Comparison of ENCODE assay signal across 28 cellular contexts in the genomic region with DNA sequence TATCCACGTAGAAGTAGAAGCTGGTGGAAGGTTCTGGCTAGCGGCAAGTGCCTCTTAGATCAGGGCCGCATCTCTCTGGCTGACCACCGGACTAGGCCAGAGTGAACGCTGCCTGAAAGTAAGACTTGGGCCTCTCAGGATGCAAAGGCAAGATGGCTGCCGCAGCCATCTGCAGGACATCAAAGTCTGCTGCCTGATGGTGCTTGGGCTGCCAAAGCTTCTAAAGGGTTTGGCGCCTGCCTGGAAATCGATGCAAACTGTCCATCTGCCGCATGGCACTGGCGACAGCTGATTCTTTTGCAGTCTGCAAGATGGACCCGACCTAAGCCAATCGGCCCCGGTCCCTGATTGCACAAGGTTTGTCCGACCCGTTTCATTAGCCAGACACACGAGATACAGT.
"Had no signal": no experiment of that assay in that cellular context is flagged by ENCODE, and none has a peak within 500 bp of the region (broad histone marks: within the 10 kb centered on the region; RNA-seq: fewer than 3 reads in every experiment).

No MANE protein-coding gene starts in this region.

- ATAC-seq: foreskin keratinocyte; gastroesophageal sphincter; mucosa of descending colon; natural killer cell treated with Interleukin-12 subunit alpha and Interleukin-12 subunit beta and Interleukin-15 and Interleukin-18, amount 100 ng/mL, for 72 hours; right lobe of liver; stimulated activated naive CD8-positive, alpha-beta T cell treated with anti-CD3 and anti-CD28 coated beads, Interleukin-15, amount 100 ng/mL, for 72 hours had no signal

- H3K9me3 ChIP-seq: colonic mucosa, esophagus muscularis mucosa, gastroesophageal sphincter, heart right ventricle, mucosa of descending colon, right lobe of liver, suprapubic skin, thyroid gland, vagina had no signal

- H3K9me3 Mint-ChIP-seq: dendritic cell treated with granulocyte-macrophage colony-stimulating factor and Interleukin-4, amounts not matched to agents 40 ng/mL and 50 ng/mL, for 4 days; mesothelial cell of epicardium; naive B cell; natural killer cell treated with Interleukin-12 subunit alpha and Interleukin-12 subunit beta and Interleukin-15 and Interleukin-18, amount 100 ng/mL, for 72 hours; neural crest cell; stimulated activated naive CD8-positive, alpha-beta T cell treated with anti-CD3 and anti-CD28 coated beads, Interleukin-15, amount 100 ng/mL, for 72 hours had no signal

- H3K4me1 Mint-ChIP-seq: stimulated activated naive CD8-positive, alpha-beta T cell treated with anti-CD3 and anti-CD28 coated beads, Interleukin-15, amount 100 ng/mL, for 72 hours had no signal

- H3K4me3 Mint-ChIP-seq: dendritic cell treated with granulocyte-macrophage colony-stimulating factor and Interleukin-4, amounts not matched to agents 40 ng/mL and 50 ng/mL, for 4 days; mesothelial cell of epicardium; natural killer cell treated with Interleukin-12 subunit alpha and Interleukin-12 subunit beta and Interleukin-15 and Interleukin-18, amount 100 ng/mL, for 72 hours; stimulated activated naive CD8-positive, alpha-beta T cell treated with anti-CD3 and anti-CD28 coated beads, Interleukin-15, amount 100 ng/mL, for 72 hours had no signal

- H3K36me3 Mint-ChIP-seq: mesothelial cell of epicardium; naive B cell; natural killer cell treated with Interleukin-12 subunit alpha and Interleukin-12 subunit beta and Interleukin-15 and Interleukin-18, amount 100 ng/mL, for 72 hours had no signal

- H3K27me3 Mint-ChIP-seq: dendritic cell treated with granulocyte-macrophage colony-stimulating factor and Interleukin-4, amounts not matched to agents 40 ng/mL and 50 ng/mL, for 4 days; progenitor cell of endocrine pancreas had no signal

- DNase-seq: colonic mucosa; effector memory CD4-positive, alpha-beta T cell; foreskin keratinocyte; hippocampal formation; left ventricle myocardium superior; mesenchymal stem cell; mucosa of descending colon; naive B cell; right lobe of liver; small intestine; stimulated activated CD4-positive, alpha-beta T cell treated with anti-CD3 and anti-CD28 coated beads, Interleukin-15, amount 100 ng/mL, for 24 hours; stimulated activated CD4-positive, alpha-beta T cell treated with anti-CD3 and anti-CD28 coated beads, Interleukin-2, amount 100 ng/mL, for 48 hours; stimulated activated naive CD4-positive, alpha-beta T cell; stimulated activated naive CD8-positive, alpha-beta T cell treated with anti-CD3 and anti-CD28 coated beads, Interleukin-15, amount 100 ng/mL, for 72 hours; thyroid gland; trophoblast cell had no signal

- H3K27me3 ChIP-seq: colonic mucosa, esophagus muscularis mucosa, foreskin keratinocyte, gastroesophageal sphincter, right lobe of liver, suprapubic skin, thyroid gland, vagina had no signal

- H3K27ac ChIP-seq: colonic mucosa, esophagus muscularis mucosa, foreskin keratinocyte, gastroesophageal sphincter, heart right ventricle, parathyroid adenoma, right lobe of liver, suprapubic skin, thyroid gland, vagina had no signal

- H3K36me3 ChIP-seq: colonic mucosa, esophagus muscularis mucosa, gastroesophageal sphincter, heart right ventricle, right lobe of liver, suprapubic skin, thyroid gland, vagina had no signal

- H3K27ac Mint-ChIP-seq: mesothelial cell of epicardium; natural killer cell treated with Interleukin-12 subunit alpha and Interleukin-12 subunit beta and Interleukin-15 and Interleukin-18, amount 100 ng/mL, for 72 hours; progenitor cell of endocrine pancreas; stimulated activated naive CD8-positive, alpha-beta T cell treated with anti-CD3 and anti-CD28 coated beads, Interleukin-15, amount 100 ng/mL, for 72 hours had no signal

- H3K4me1 ChIP-seq: colonic mucosa, esophagus muscularis mucosa, foreskin keratinocyte, gastroesophageal sphincter, right lobe of liver, suprapubic skin, thyroid gland, vagina had no signal

- H3K4me3 ChIP-seq: colonic mucosa, esophagus muscularis mucosa, gastroesophageal sphincter, heart right ventricle, lung, mucosa of descending colon, right lobe of liver, suprapubic skin, thyroid gland, vagina had no signal
